ENCODE assay signal across 8 cellular contexts in genomic region chr6:3228046-3228671, GRCh38. TPM values are rescaled to one million over a fixed set of nuclear protein-coding genes. Genes with fewer than 3 reads are reported as not detected.
DNase-seq lines count a peak whose midpoint lies in the region; ATAC-seq and TF ChIP-seq lines count a peak whose summit lies in the region.

No MANE protein-coding gene starts in this region.

- peaks cover 83 to 93% (median 84%) of the 10 kb centered on the region in 3 donors for H3K27me3 Mint-ChIP-seq in CD14-positive monocyte (ENCODE audit: low read depth in 3 of 3)

- H3K4me3 ChIP-seq in iPS-15b (ENCODE audit: low read depth, low read length) = peak overlapping the region; percentile 91

- no peaks in the 10 kb centered on the region for H3K9me3 ChIP-seq in iPS-15b (ENCODE audit: control insufficient read depth, insufficient read depth, low read length)

- ATAC-seq in HG03196 (IDR thresholded peaks at IDR 0.05; ENCODE audit: unreplicated experiment) (no peak), foreskin keratinocyte (no peak)

- peaks cover 2 to 8% of the 10 kb centered on the region in 2 donors for H3K36me3 Mint-ChIP-seq in CD14-positive monocyte

- H3K27ac Mint-ChIP-seq in CD14-positive monocyte = no peak overlapping the region

- TF ChIP-seq CTCF in VCaP (conservative IDR thresholded peaks at IDR 0.05) (no peak), CD14-positive monocyte (IDR thresholded peaks at IDR 0.05) (no peak), foreskin keratinocyte (conservative IDR thresholded peaks at IDR 0.05) (no peak)

- peaks cover 4% of the 10 kb centered on the region for H3K4me1 ChIP-seq in iPS-15b (ENCODE audit: control insufficient read depth, insufficient read depth, low read length)
- H3K4me1 ChIP-seq in foreskin keratinocyte = no peaks in the 10 kb centered on the region

- peaks cover 36% of the 10 kb centered on the region for H3K4me1 Mint-ChIP-seq in CD14-positive monocyte

- peaks cover 0 to 27% (median 13%) of the 10 kb centered on the region in 7 donors for H3K9me3 Mint-ChIP-seq in CD14-positive monocyte

- H3K36me3 ChIP-seq in iPS-15b (ENCODE audit: control insufficient read depth, insufficient read depth, low read length) = peaks cover 15% of the 10 kb centered on the region

- H3K9ac ChIP-seq in iPS-15b (ENCODE audit: low read depth, low read length) = peak overlapping the region; percentile 54

- H3K4me3 Mint-ChIP-seq in CD14-positive monocyte = peak overlapping the region in 1 of 2 donors; percentile 83

- intact Hi-C loops in CD14-positive monocyte (cut with micrococcal nuclease) = no loop called here

- DNase-seq in D341Med (ENCODE audit: low spot score) = peak; percentile 69
- DNase-seq in NCI-H1105 treated with DMSO at 0.1 percent for 48 hours (lab: John Stamatoyannopoulos, UW) = peak; percentile 94
- DNase-seq in substantia nigra (lab: John Stamatoyannopoulos, UW) = peak in 26 of 49 donors; percentile 15 to 75 (median 50)
- DNase-seq in CD14-positive monocyte (ENCODE audit: low spot score) = no peak
- DNase-seq in foreskin keratinocyte = no peak

- H3K27me3 ChIP-seq in iPS-15b (ENCODE audit: control insufficient read depth, insufficient read depth, low read length) (peaks cover 28% of the 10 kb centered on the region), foreskin keratinocyte (peaks cover 91% of the 10 kb centered on the region)

- peak overlapping the region; percentile 38; the same call in 1 of the 2 replicates for H3K27ac ChIP-seq in VCaP
- H3K27ac ChIP-seq in substantia nigra (ENCODE audit: low read depth, low read length, poor library complexity, severe bottlenecking) = peak overlapping the region; percentile 64
- no peak overlapping the region for H3K27ac ChIP-seq in foreskin keratinocyte

RNA-seq across cellular contexts. Expression of gene TUBB2B, which starts 0.7 kb away (rescaled TPM):
- polyA plus RNA-seq in CD14-positive monocyte = under 1 TPM in 1 of 2 donors, not detected in 1; 0.15 TPM
- total RNA-seq in foreskin keratinocyte = 1.2 TPM in 1 of 2 replicates, not detected in the other
- 0.04 and 0.85 TPM in 2 replicates for polyA plus RNA-seq in foreskin keratinocyte

RNA-seq across cellular contexts. Expression of gene PSMG4, which starts 30.6 kb away (rescaled TPM):
- polyA plus RNA-seq in CD14-positive monocyte = 10 to 100 TPM; 27.9 to 31.1 TPM
- total RNA-seq in foreskin keratinocyte = 19.2 and 20.1 TPM in 2 replicates
- 25.1 and 32.0 TPM in 2 replicates for polyA plus RNA-seq in foreskin keratinocyte

Comparison
In these comparisons a context has a peak if more than half of its experiments do, and no peak if none do; other contexts are left out.
1. DNase-seq: peak in D341Med (single experiment), NCI-H1105 treated with DMSO at 0.1 percent for 48 hours (single experiment) and substantia nigra (26 of 49); none in CD14-positive monocyte (single experiment) and foreskin keratinocyte (0 of 2).